Comparison of ENCODE assay signal across 9 cellular contexts in the genomic region with DNA sequence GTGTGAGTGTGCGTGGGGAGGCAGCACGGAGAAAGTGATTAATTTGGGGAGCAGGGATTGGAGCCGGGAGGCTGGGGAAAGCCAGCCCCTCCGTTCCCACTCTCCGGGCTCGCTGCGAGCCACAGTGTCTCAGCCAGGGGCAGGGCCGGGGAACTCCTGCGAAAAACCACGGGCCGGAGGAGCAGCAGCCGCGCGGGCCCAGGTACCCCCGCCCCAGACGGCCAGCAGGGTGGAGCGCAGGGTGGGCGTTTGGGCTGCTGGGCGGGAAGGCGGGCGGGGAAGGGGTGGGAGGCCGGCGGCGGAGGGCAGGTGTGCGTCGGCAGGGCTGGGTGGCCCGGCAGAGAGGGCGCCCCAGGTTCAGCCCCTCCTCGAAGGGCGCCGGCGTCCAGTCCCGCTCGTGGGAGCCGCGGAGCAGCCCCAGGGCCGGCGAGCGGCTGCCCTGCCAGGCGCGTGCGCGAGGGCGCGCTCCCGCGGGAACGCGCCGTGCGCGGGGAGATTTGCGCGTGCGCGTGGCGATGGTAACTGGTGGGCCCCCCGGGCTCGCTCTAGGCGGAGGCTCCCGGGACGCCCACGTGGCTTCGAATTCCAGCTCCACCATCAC. TPM values are rescaled to one million over a fixed set of nuclear protein-coding genes. Genes with fewer than 3 reads are reported as not detected.
A peak's percentile ranks its signal among the peaks of the same experiment; 100 is the strongest.
DNase-seq lines count a peak whose midpoint lies in the region; ATAC-seq lines count a peak whose summit lies in the region.
"Had no signal": no experiment of that assay in that cellular context is flagged by ENCODE, and none has a peak within 500 bp of the region (broad histone marks: within the 10 kb centered on the region; RNA-seq: fewer than 3 reads in every experiment).

No MANE protein-coding gene starts in this region.

- H3K27me3 Mint-ChIP-seq in naive thymus-derived CD4-positive, alpha-beta T cell, result peaks cover 22 to 53% (median 43%) of the 10 kb centered on the region in 5 donors

- H3K36me3 Mint-ChIP-seq in naive thymus-derived CD4-positive, alpha-beta T cell, result peaks cover 0 to 5% (median 3%) of the 10 kb centered on the region in 5 donors

- peak; percentile 53 for ATAC-seq in GM18909 (IDR thresholded peaks at IDR 0.05; ENCODE audit: poor library complexity, unreplicated experiment)
- ATAC-seq in naive thymus-derived CD4-positive, alpha-beta T cell, result no peak

- no peaks in the 10 kb centered on the region for H3K36me3 ChIP-seq in MG63
- H3K36me3 ChIP-seq in naive thymus-derived CD4-positive, alpha-beta T cell (ENCODE audit: control insufficient read depth in 2 of 3, insufficient read depth in 3 of 3, low read length in 3 of 3), result no peaks in the 10 kb centered on the region

- H3K4me3 ChIP-seq in MG63 (peak overlapping the region; percentile 30), skeletal muscle cell (ENCODE audit: low read depth, low read length) (peak overlapping the region; percentile 13)
- H3K4me3 ChIP-seq in naive thymus-derived CD4-positive, alpha-beta T cell (ENCODE audit: low read length), result no peak overlapping the region

- H3K4me3 Mint-ChIP-seq in naive thymus-derived CD4-positive, alpha-beta T cell, result peak overlapping the region in 1 of 10 donors; percentile 68

- intact Hi-C loops in head of caudate nucleus (cut with DNase I), result no loop called here
- intact Hi-C loops in naive thymus-derived CD4-positive, alpha-beta T cell (cut with micrococcal nuclease), result no loop called here

- H3K27me3 ChIP-seq in MG63, result peaks cover 29% of the 10 kb centered on the region
- H3K27me3 ChIP-seq in naive thymus-derived CD4-positive, alpha-beta T cell (ENCODE audit: control insufficient read depth in 2 of 2, insufficient read depth in 2 of 2, low read length in 2 of 2), result no peaks in the 10 kb centered on the region

- CTCF ChIA-PET in naive thymus-derived CD4-positive, alpha-beta T cell (lab: Charles Lee), result no interaction called here

- H3K27ac Mint-ChIP-seq in naive thymus-derived CD4-positive, alpha-beta T cell, result no peak overlapping the region

- H3K9me3 ChIP-seq in MG63, result no peaks in the 10 kb centered on the region
- no peaks in the 10 kb centered on the region for H3K9me3 ChIP-seq in naive thymus-derived CD4-positive, alpha-beta T cell (ENCODE audit: control insufficient read depth in 2 of 3, low read length in 3 of 3)

- no peak for DNase-seq in MG63
- peak in 40 of 42 donors; percentile 26 to 81 (median 58) for DNase-seq in head of caudate nucleus
- no peak for DNase-seq in skeletal muscle cell (ENCODE audit: low read depth)
- DNase-seq in RPMI8226, result no peak
- DNase-seq in GOT3 (lab: John Stamatoyannopoulos, UW), result no peak
- DNase-seq in NAMALWA (ENCODE audit: low spot score), result no peak
- no peak for DNase-seq in naive thymus-derived CD4-positive, alpha-beta T cell

- no peak overlapping the region for H3K27ac ChIP-seq in naive thymus-derived CD4-positive, alpha-beta T cell (ENCODE audit: low read depth, low read length)
- H3K27ac ChIP-seq: KMS-11 had no signal

- no peaks in the 10 kb centered on the region for H3K4me1 ChIP-seq in naive thymus-derived CD4-positive, alpha-beta T cell (ENCODE audit: control insufficient read depth in 2 of 2, insufficient read depth in 2 of 2, low read length in 2 of 2)

- POLR2A ChIA-PET in naive thymus-derived CD4-positive, alpha-beta T cell (lab: Charles Lee), result no interaction called here

- peaks cover 0 to 9% (median 3%) of the 10 kb centered on the region in 11 donors for H3K9me3 Mint-ChIP-seq in naive thymus-derived CD4-positive, alpha-beta T cell

- H3K4me1 Mint-ChIP-seq in naive thymus-derived CD4-positive, alpha-beta T cell, result peaks cover 0 to 6% (median 6%) of the 10 kb centered on the region in 7 donors

RNA-seq across cellular contexts. Expression of a gene that starts 1.4 kb away (rescaled TPM):
- not detected in 2 replicates for total RNA-seq in MG63 (2014; rRNA removed; shearing (Covaris generic); ENCODE audit: low replicate concordance)
- total RNA-seq in naive thymus-derived CD4-positive, alpha-beta T cell, result not detected
- polyA plus RNA-seq in naive thymus-derived CD4-positive, alpha-beta T cell, result not detected

Comparison
In these comparisons a context has a peak if more than half of its experiments do, and no peak if none do; other contexts are left out.
1. DNase-seq: peak in head of caudate nucleus (40 of 42); none in MG63 (single experiment), skeletal muscle cell (single experiment), RPMI8226 (single experiment), GOT3 (single experiment), NAMALWA (single experiment) and naive thymus-derived CD4-positive, alpha-beta T cell (0 of 9).